34 cellular contexts compared by ENCODE assay signal in the genomic region with DNA sequence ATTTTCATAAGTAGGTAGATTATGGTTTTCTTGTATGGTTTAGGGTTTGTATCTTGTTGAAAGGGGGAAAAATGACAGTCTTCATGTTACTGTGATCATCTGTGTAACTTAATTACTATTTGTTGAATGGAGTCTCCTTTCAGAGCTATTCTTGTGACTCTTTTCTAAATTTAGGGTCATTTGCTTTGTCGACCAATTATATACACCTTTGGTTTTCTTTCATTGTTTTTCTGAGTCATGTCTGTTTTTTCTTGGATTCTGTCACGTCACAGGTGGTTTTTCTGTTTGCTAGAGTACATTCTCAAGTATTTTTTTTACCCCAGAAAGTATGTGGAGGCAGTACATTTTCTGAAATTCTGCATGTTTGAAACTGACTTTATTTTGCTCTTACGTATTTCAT. TPM values are rescaled to one million over a fixed set of nuclear protein-coding genes. Genes with fewer than 3 reads are reported as not detected.
DNase-seq lines count a peak whose midpoint lies in the region; ATAC-seq, FAIRE-seq and TF ChIP-seq lines count a peak whose summit lies in the region.
"Had no signal": no experiment of that assay in that cellular context is flagged by ENCODE, and none has a peak within 500 bp of the region (broad histone marks: within the 10 kb centered on the region; RNA-seq: fewer than 3 reads in every experiment).

No MANE protein-coding gene starts in this region.

- no peaks in the 10 kb centered on the region for H3K4me1 ChIP-seq in gastrocnemius medialis
- H3K4me1 ChIP-seq: body of pancreas, suprapubic skin, upper lobe of left lung had no signal

- no peaks in the 10 kb centered on the region for H3K9me3 ChIP-seq in gastrocnemius medialis
- H3K9me3 ChIP-seq: body of pancreas, MG63, mucosa of descending colon, ovary, SK-N-SH, suprapubic skin, upper lobe of left lung had no signal

- TF ChIP-seq CTCF in gastrocnemius medialis (IDR thresholded peaks at IDR 0.05 in 4 of 5, conservative IDR thresholded peaks at IDR 0.05 in 1 of 5), result no peak

- H3K27me3 Mint-ChIP-seq in activated T-cell treated with anti-CD3 and anti-CD28 coated beads, Interleukin-2, amount 50 U/mL, for 72 hours (ENCODE audit: low read depth), result no peaks in the 10 kb centered on the region
- H3K27me3 Mint-ChIP-seq in central memory CD8-positive, alpha-beta T cell, result no peaks in the 10 kb centered on the region
- H3K27me3 Mint-ChIP-seq: activated CD4-positive, alpha-beta memory T cell treated with anti-CD3 and anti-CD28 coated beads, Interleukin-2, amount 10 ng/mL, durations not matched to agents 7 days and 5 days had no signal

- H3K36me3 ChIP-seq in gastrocnemius medialis, result peaks cover 0 to 48% of the 10 kb centered on the region in 2 donors
- H3K36me3 ChIP-seq: ovary had no signal

- intact Hi-C loops in gastrocnemius medialis (cut with DNase I; ENCODE audit: low total_unique reads), result no loop called here

- peak overlapping the region in 3 of 4 donors; percentile 7 to 57 (median 35) for H3K27ac ChIP-seq in gastrocnemius medialis
- H3K27ac ChIP-seq: body of pancreas, epithelial cell of prostate, HL-60, ovary, PC-9, skin epidermis, suprapubic skin had no signal

- peaks cover 9% of the 10 kb centered on the region for H3K4me1 Mint-ChIP-seq in activated T-cell treated with anti-CD3 and anti-CD28 coated beads, Interleukin-2, amount 50 U/mL, for 72 hours (ENCODE audit: low read depth)
- no peaks in the 10 kb centered on the region for H3K4me1 Mint-ChIP-seq in central memory CD8-positive, alpha-beta T cell
- H3K4me1 Mint-ChIP-seq: activated CD4-positive, alpha-beta memory T cell treated with anti-CD3 and anti-CD28 coated beads, Interleukin-2, amount 10 ng/mL, durations not matched to agents 7 days and 5 days; H9; neural crest cell had no signal

- no peak for TF ChIP-seq POLR2A in H54 (IDR thresholded peaks at IDR 0.05; ENCODE audit: low read depth, low read length)
- TF ChIP-seq POLR2A in gastrocnemius medialis (IDR thresholded peaks at IDR 0.05), result no peak

- H3K4me3 Mint-ChIP-seq in activated T-cell treated with anti-CD3 and anti-CD28 coated beads, Interleukin-2, amount 50 U/mL, for 72 hours, result no peak overlapping the region
- no peak overlapping the region for H3K4me3 Mint-ChIP-seq in central memory CD8-positive, alpha-beta T cell
- H3K4me3 Mint-ChIP-seq: activated CD4-positive, alpha-beta memory T cell treated with anti-CD3 and anti-CD28 coated beads, Interleukin-2, amount 10 ng/mL, durations not matched to agents 7 days and 5 days; H9; neural crest cell; T-helper 1 cell treated with Interleukin-12 subunit alpha and Interleukin-12 subunit beta and Interleukin-4 antibody, amounts not matched to agents 30 μg/mL and 1 μg/mL, for 36 hours had no signal

- ATAC-seq in activated T-cell treated with anti-CD3 and anti-CD28 coated beads, Interleukin-2, amount 50 U/mL, for 72 hours (replicated peaks in 1 of 2), result no peak
- no peak for ATAC-seq in central memory CD8-positive, alpha-beta T cell (replicated peaks; ENCODE audit: extremely low read depth, poor library complexity, severe bottlenecking)
- no peak for ATAC-seq in gastrocnemius medialis
- ATAC-seq in HG02610 (IDR thresholded peaks at IDR 0.05; ENCODE audit: unreplicated experiment), result no peak
- ATAC-seq: body of pancreas, left colon, mucosa of descending colon had no signal

- FAIRE-seq in H54 (lab: Jason Lieb, UNC), result peak; percentile 30
- FAIRE-seq: A204.1, GM12891 had no signal

- no peaks in the 10 kb centered on the region for H3K27me3 ChIP-seq in gastrocnemius medialis
- H3K27me3 ChIP-seq: body of pancreas, MG63, ovary, suprapubic skin, upper lobe of left lung had no signal

- in situ Hi-C loops in gastrocnemius medialis (cut with MboI; ENCODE audit: low sequenced_read_pairs in 4 of 4), result no loop called here

- peaks cover 3 to 24% of the 10 kb centered on the region in 2 donors for H3K36me3 Mint-ChIP-seq in activated T-cell treated with anti-CD3 and anti-CD28 coated beads, Interleukin-2, amount 50 U/mL, for 72 hours (ENCODE audit: insufficient read depth in 2 of 2)
- H3K36me3 Mint-ChIP-seq in central memory CD8-positive, alpha-beta T cell (ENCODE audit: insufficient read depth), result peaks cover 16% of the 10 kb centered on the region

- H3K27ac Mint-ChIP-seq in activated T-cell treated with anti-CD3 and anti-CD28 coated beads, Interleukin-2, amount 50 U/mL, for 72 hours, result peak overlapping the region; percentile 54
- peak overlapping the region; percentile 6 for H3K27ac Mint-ChIP-seq in central memory CD8-positive, alpha-beta T cell (ENCODE audit: low read depth)
- H3K27ac Mint-ChIP-seq: activated CD4-positive, alpha-beta memory T cell treated with anti-CD3 and anti-CD28 coated beads, Interleukin-2, amount 10 ng/mL, durations not matched to agents 7 days and 5 days; T-helper 1 cell treated with Interleukin-12 subunit alpha and Interleukin-12 subunit beta and Interleukin-4 antibody, amounts not matched to agents 30 μg/mL and 1 μg/mL, for 36 hours had no signal

- no peak for DNase-seq in activated T-cell treated with anti-CD3 and anti-CD28 coated beads, Interleukin-2, amount 50 U/mL, for 72 hours
- no peak for DNase-seq in activated T-cell treated with anti-CD3 and anti-CD28 coated beads, Interleukin-2, amount 50 U/mL, for 48 hours
- no peak for DNase-seq in H54 (ENCODE audit: insufficient read length, low spot score)
- DNase-seq in central memory CD8-positive, alpha-beta T cell (ENCODE audit: low spot score in 2 of 2), result no peak
- no peak for DNase-seq in gastrocnemius medialis
- DNase-seq in epidermal melanocyte (ENCODE audit: insufficient read length, low spot score), result no peak
- DNase-seq in DMS 273 (lab: John Stamatoyannopoulos, UW; ENCODE audit: unreplicated experiment), result no peak
- DNase-seq: activated CD4-positive, alpha-beta memory T cell treated with anti-CD3 and anti-CD28 coated beads, Interleukin-2, amount 10 ng/mL, durations not matched to agents 7 days and 5 days; activated CD4-positive, CD25-positive, alpha-beta regulatory T cell treated with anti-CD3 and anti-CD28 coated beads, Interleukin-2, amount 50 U/mL, for 72 hours; activated gamma-delta T cell; body of pancreas; H9; KG1; left colon; MG63; mucosa of descending colon; NCI-H1417; NCI-H2081; NCI-H2227 treated with DMSO at 0.1 percent for 48 hours; NCI-H526 treated with DMSO at 0.1 percent for 48 hours; ovary; PC-9; SK-N-SH; stimulated activated naive CD4-positive, alpha-beta T cell treated with Interleukin-2 at 50 U/mL for 16 hours; upper lobe of left lung had no signal

- no peaks in the 10 kb centered on the region for H3K9me3 Mint-ChIP-seq in activated T-cell treated with anti-CD3 and anti-CD28 coated beads, Interleukin-2, amount 50 U/mL, for 72 hours
- no peaks in the 10 kb centered on the region for H3K9me3 Mint-ChIP-seq in central memory CD8-positive, alpha-beta T cell
- H3K9me3 Mint-ChIP-seq: activated CD4-positive, alpha-beta memory T cell treated with anti-CD3 and anti-CD28 coated beads, Interleukin-2, amount 10 ng/mL, durations not matched to agents 7 days and 5 days; neural crest cell; T-helper 1 cell treated with Interleukin-12 subunit alpha and Interleukin-12 subunit beta and Interleukin-4 antibody, amounts not matched to agents 30 μg/mL and 1 μg/mL, for 36 hours had no signal

- H3K4me3 ChIP-seq in gastrocnemius medialis, result no peak overlapping the region
- H3K4me3 ChIP-seq: body of pancreas, MG63, mucosa of descending colon, ovary, PC-9, skin epidermis, suprapubic skin, upper lobe of left lung had no signal

RNA-seq across cellular contexts. Expression of a gene that starts 43.8 kb away (rescaled TPM):
- total RNA-seq in activated T-cell treated with anti-CD3 and anti-CD28 coated beads, Interleukin-2, amount 50 U/mL, for 72 hours, result 1 to 10 TPM in 1 of 2 donors, under 1 TPM in 1; 0.77 to 1.6 TPM
- 100 to 1,000 TPM in 2 of 4 donors, 10 to 100 TPM in 2; 40.7 to 267 (median 153) TPM for total RNA-seq in gastrocnemius medialis
- total RNA-seq: activated CD4-positive, alpha-beta memory T cell treated with anti-CD3 and anti-CD28 coated beads, Interleukin-2, amount 10 ng/mL, durations not matched to agents 7 days and 5 days had no signal

Comparison
In these comparisons a context has a peak if more than half of its experiments do, and no peak if none do; other contexts are left out.
1. RNA of a gene that starts 43.8 kb away (total RNA-seq): 40.7 to 267 TPM in gastrocnemius medialis; 0.77 to 1.6 TPM in activated T-cell treated with anti-CD3 and anti-CD28 coated beads, Interleukin-2, amount 50 U/mL, for 72 hours; every median in the first group is over 10 times any median in the second.